In the genomic region with DNA sequence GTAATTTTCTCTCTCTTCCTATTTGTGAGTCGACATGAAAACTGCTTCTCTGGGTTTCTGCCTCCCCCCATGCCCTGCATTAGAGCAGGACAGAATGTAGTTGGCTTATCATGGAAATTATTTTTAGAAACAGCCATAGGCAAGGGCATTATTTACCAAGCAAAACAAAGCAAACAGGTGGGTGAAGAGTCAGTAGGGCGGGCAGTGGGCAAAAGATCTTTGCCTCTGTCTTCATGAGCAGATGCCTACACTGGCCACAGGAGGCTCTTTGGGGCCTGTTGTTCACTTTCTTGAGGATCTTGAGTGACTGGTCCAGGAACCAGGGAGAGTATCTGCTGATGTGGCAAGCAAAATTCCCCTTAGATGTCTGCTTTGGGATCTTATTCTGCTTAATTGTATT, we compare ENCODE assay signal across 19 cellular contexts. TPM values are rescaled to one million over a fixed set of nuclear protein-coding genes. Genes with fewer than 3 reads are reported as not detected.
DNase-seq lines count a peak whose midpoint lies in the region; ATAC-seq, FAIRE-seq and TF ChIP-seq lines count a peak whose summit lies in the region.
"Had no signal": no experiment of that assay in that cellular context is flagged by ENCODE, and none has a peak within 500 bp of the region (broad histone marks: within the 10 kb centered on the region; RNA-seq: fewer than 3 reads in every experiment).

No MANE protein-coding gene starts in this region.

- no peaks in the 10 kb centered on the region for H3K36me3 Mint-ChIP-seq in activated T-helper 1 cell treated with anti-CD3 and anti-CD28 coated beads, Interleukin-12 subunit alpha, Interleukin-12 subunit beta, Interleukin-2, Interleukin-4 antibody, amounts not matched to agents 30 ng/mL and 10 ng/mL and 1 ng/mL, durations not matched to agents 14 hours and 24 hours and 36 hours (ENCODE audit: low read depth)
- H3K36me3 Mint-ChIP-seq: CD8-positive, alpha-beta T cell had no signal

- no peak for TF ChIP-seq CTCF in A549 (IDR thresholded peaks at IDR 0.05)
- peak; percentile 12 for TF ChIP-seq CTCF in GM12864 (IDR thresholded peaks at IDR 0.05; ENCODE audit: low read depth, low read length, missing control alignments)
- TF ChIP-seq CTCF in PC-9 (conservative IDR thresholded peaks at IDR 0.05), result peak; percentile 43; the same call in 1 of the 2 replicates

- H3K4me3 ChIP-seq in A549, result no peak overlapping the region
- no peak overlapping the region for H3K4me3 ChIP-seq in GM12864 (ENCODE audit: low read depth, low read length)
- no peak overlapping the region for H3K4me3 ChIP-seq in PC-9
- H3K4me3 ChIP-seq: K562 had no signal

- FAIRE-seq in A549 (lab: Jason Lieb, UNC), result no peak
- FAIRE-seq: GM12891, GM19239, H1, K562 had no signal

- TF ChIP-seq EP300 in A549 (IDR thresholded peaks at IDR 0.05), result no peak

- ATAC-seq in A549 (peak; percentile 47 to 65; a peak in 3 of 6 replicates), GM18502 (IDR thresholded peaks at IDR 0.05; ENCODE audit: poor library complexity, unreplicated experiment) (no peak)
- ATAC-seq: CD8-positive, alpha-beta T cell; K562 had no signal

- no TSS peak for BruUV-seq in PC-9 (replicated peaks; lab: Mats Ljungman, UMichigan)

- DNase-seq in A549 (ENCODE audit: low read depth in 1 of 2, low spot score in 1 of 2) (peak in 1 of 2 experiments; percentile 19), GM12864 (ENCODE audit: low read depth) (no peak), NCI-H146 treated with DMSO at 0.1 percent for 48 hours (lab: John Stamatoyannopoulos, UW; ENCODE audit: unreplicated experiment) (peak; percentile 29), PC-9 (peak in 1 of 2 experiments; percentile 72), DMS114 treated with DMSO at 0.1 percent for 48 hours (lab: John Stamatoyannopoulos, UW; ENCODE audit: unreplicated experiment) (no peak), dermis blood vessel endothelial cell (no peak)
- DNase-seq in activated T-helper 1 cell treated with anti-CD3 and anti-CD28 coated beads, Interleukin-12 subunit alpha, Interleukin-12 subunit beta, Interleukin-2, Interleukin-4 antibody, amounts not matched to agents 30 ng/mL and 10 ng/mL and 1 ng/mL, durations not matched to agents 14 hours and 24 hours and 36 hours (ENCODE audit: low spot score), result no peak
- DNase-seq: BE2C; Caco-2; CD8-positive, alpha-beta T cell; DMS79; HCEC 1CT had no signal

- no peak for TF ChIP-seq POLR2A in A549 (IDR thresholded peaks at IDR 0.05; ENCODE audit: low read length)

- POLR2A ChIA-PET in A549 (lab: Yijun Ruan, JAX), result no interaction called here
- POLR2A ChIA-PET in PC-9 (lab: Charles Lee; ENCODE audit: unreplicated experiment), result no interaction called here

- no peak overlapping the region for H3K4me2 ChIP-seq in A549
- peak overlapping the region; percentile 42 for H3K4me2 ChIP-seq in PC-9

- H3K79me2 ChIP-seq in PC-9 (ENCODE audit: low read depth), result no peaks in the 10 kb centered on the region

- H3K4me1 Mint-ChIP-seq in activated T-helper 1 cell treated with anti-CD3 and anti-CD28 coated beads, Interleukin-12 subunit alpha, Interleukin-12 subunit beta, Interleukin-2, Interleukin-4 antibody, amounts not matched to agents 30 ng/mL and 10 ng/mL and 1 ng/mL, durations not matched to agents 14 hours and 24 hours and 36 hours (ENCODE audit: low read depth), result no peaks in the 10 kb centered on the region

- WGBS in A549 (ENCODE audit: missing lambda C conversion rate), result 40% methylated on average over 2 of the region's 2 CpGs

- H3K9me3 Mint-ChIP-seq in activated T-helper 1 cell treated with anti-CD3 and anti-CD28 coated beads, Interleukin-12 subunit alpha, Interleukin-12 subunit beta, Interleukin-2, Interleukin-4 antibody, amounts not matched to agents 30 ng/mL and 10 ng/mL and 1 ng/mL, durations not matched to agents 14 hours and 24 hours and 36 hours, result peaks cover 14% of the 10 kb centered on the region

- CTCF ChIA-PET in A549 (lab: Yijun Ruan, JAX) (no interaction called here), PC-9 (lab: Charles Lee) (no interaction called here)

- TF ChIP-seq RAD21 in A549 (conservative IDR thresholded peaks at IDR 0.05 in 1 of 2, IDR thresholded peaks at IDR 0.05 in 1 of 2), result no peak

- no peak overlapping the region for H3K27ac Mint-ChIP-seq in activated T-helper 1 cell treated with anti-CD3 and anti-CD28 coated beads, Interleukin-12 subunit alpha, Interleukin-12 subunit beta, Interleukin-2, Interleukin-4 antibody, amounts not matched to agents 30 ng/mL and 10 ng/mL and 1 ng/mL, durations not matched to agents 14 hours and 24 hours and 36 hours
- H3K27ac Mint-ChIP-seq: CD8-positive, alpha-beta T cell had no signal

- intact Hi-C loops in PC-9 (cut with micrococcal nuclease; ENCODE audit: unreplicated experiment), result no loop called here
- intact Hi-C loops in activated T-helper 1 cell treated with anti-CD3 and anti-CD28 coated beads, Interleukin-12 subunit alpha, Interleukin-12 subunit beta, Interleukin-2, Interleukin-4 antibody, amounts not matched to agents 30 ng/mL and 10 ng/mL and 1 ng/mL, durations not matched to agents 14 hours and 24 hours and 36 hours (cut with micrococcal nuclease), result no loop called here

- no peak overlapping the region for H3K4me3 Mint-ChIP-seq in activated T-helper 1 cell treated with anti-CD3 and anti-CD28 coated beads, Interleukin-12 subunit alpha, Interleukin-12 subunit beta, Interleukin-2, Interleukin-4 antibody, amounts not matched to agents 30 ng/mL and 10 ng/mL and 1 ng/mL, durations not matched to agents 14 hours and 24 hours and 36 hours
- H3K4me3 Mint-ChIP-seq: CD8-positive, alpha-beta T cell had no signal

- H3K9me2 ChIP-seq in PC-9 (ENCODE audit: insufficient read depth), result no peaks in the 10 kb centered on the region

- H3K27me3 ChIP-seq in PC-9 (ENCODE audit: insufficient read depth, low read depth), result no peaks in the 10 kb centered on the region
- H3K27me3 ChIP-seq: BE2C had no signal

- no peak overlapping the region for H2AFZ ChIP-seq in PC-9

- H3F3A ChIP-seq in PC-9 (ENCODE audit: insufficient read depth, low read depth), result peaks cover 4% of the 10 kb centered on the region; the same call in 1 of the 2 replicates

- H4K20me1 ChIP-seq in PC-9 (ENCODE audit: insufficient read depth), result no peaks in the 10 kb centered on the region

- H3K9me3 ChIP-seq in A549 (no peaks in the 10 kb centered on the region), PC-9 (ENCODE audit: insufficient read depth, low read depth) (no peaks in the 10 kb centered on the region)
- H3K9me3 ChIP-seq: BE2C, Caco-2 had no signal

- H3K27ac ChIP-seq in A549 (no peak overlapping the region), PC-9 (peak overlapping the region; percentile 30; the same call in 1 of the 2 replicates)
- H3K27ac ChIP-seq: C4-2B had no signal

- H3K4me1 ChIP-seq in A549 (no peaks in the 10 kb centered on the region), PC-9 (replicated peaks; ENCODE audit: insufficient read depth) (peaks cover 18% of the 10 kb centered on the region)
- H3K4me1 ChIP-seq: BE2C, Caco-2 had no signal

- H3K27me3 Mint-ChIP-seq in activated T-helper 1 cell treated with anti-CD3 and anti-CD28 coated beads, Interleukin-12 subunit alpha, Interleukin-12 subunit beta, Interleukin-2, Interleukin-4 antibody, amounts not matched to agents 30 ng/mL and 10 ng/mL and 1 ng/mL, durations not matched to agents 14 hours and 24 hours and 36 hours (ENCODE audit: insufficient read depth), result peaks cover 2% of the 10 kb centered on the region

- no peaks in the 10 kb centered on the region for H3K36me3 ChIP-seq in PC-9 (ENCODE audit: low read depth)
- H3K36me3 ChIP-seq: BE2C had no signal

TF ChIP-seq in A549, 52 proteins besides CTCF, POLR2A, EP300 and RAD21:
- TF ChIP-seq ZSCAN20 (CRISPR knock-in tag; IDR thresholded peaks at IDR 0.05), result no peak
- no peak for TF ChIP-seq REST (IDR thresholded peaks at IDR 0.05)
- no peak for TF ChIP-seq TP53 (CRISPR knock-in tag; IDR thresholded peaks at IDR 0.05)

RNA-seq across cellular contexts. Expression of gene CLEC19A, which starts 42.5 kb away (rescaled TPM):
- polyA plus RNA-seq in A549 (2011; rRNA removed) (0.09 and 0.15 TPM in 2 replicates), A549 (2017; fragmentation: RNase III; extraction: RNeasy Plus Mini Kit Qiagen cat#74134 plus additional on column Dnase treatment) (0.49 to 0.58 TPM (median 0.50 TPM) in 3 replicates)
- 0.18 and 0.26 TPM in 2 replicates for polyA plus RNA-seq in A549 (2012; cell fraction: cytosol; rRNA removed)
- 0.05 and 0.24 TPM in 2 replicates for polyA plus RNA-seq in A549 (2012; cell fraction: nucleus; rRNA removed)
- polyA minus RNA-seq in A549 (2011; rRNA and poly(A)+ RNA removed), result not detected in 2 replicates
- total RNA-seq in PC-9 (2021) (0.38 and 0.41 TPM in 2 replicates), dermis blood vessel endothelial cell (not detected in 2 replicates)
- not detected in 2 replicates for total RNA-seq in activated T-helper 1 cell treated with anti-CD3 and anti-CD28 coated beads, Interleukin-12 subunit alpha, Interleukin-12 subunit beta, Interleukin-2, Interleukin-4 antibody, amounts not matched to agents 30 ng/mL and 10 ng/mL and 1 ng/mL, durations not matched to agents 14 hours and 24 hours and 36 hours
- total RNA-seq: Caco-2; CD8-positive, alpha-beta T cell; G401; K562 had no signal
- polyA plus RNA-seq: K562 had no signal
